Comparison of ENCODE assay signal across 17 cellular contexts in genomic region chr12:95304673-95305198, GRCh38.
A peak's percentile ranks its signal among the peaks of the same experiment; 100 is the strongest.
DNase-seq lines count a peak whose midpoint lies in the region; ATAC-seq and TF ChIP-seq lines count a peak whose summit lies in the region.
"Had no signal": no experiment of that assay in that cellular context is flagged by ENCODE, and none has a peak within 500 bp of the region (broad histone marks: within the 10 kb centered on the region; RNA-seq: fewer than 3 reads in every experiment).

No MANE protein-coding gene starts in this region.

- no peaks in the 10 kb centered on the region for H3K9me3 Mint-ChIP-seq in mesothelial cell of epicardium
- no peaks in the 10 kb centered on the region for H3K9me3 Mint-ChIP-seq in activated T-helper 2 cell treated with anti-CD3 and anti-CD28 coated beads, Interferon-gamma antibody, Interleukin-2, Interleukin-4, amounts not matched to agents 10 μg/mL and 5 μg/mL and 100 μg/mL, durations not matched to agents 14 hours and 24 hours and 36 hours

- peaks cover 8% of the 10 kb centered on the region for H3K4me1 Mint-ChIP-seq in mesothelial cell of epicardium
- H3K4me1 Mint-ChIP-seq in activated T-helper 2 cell treated with anti-CD3 and anti-CD28 coated beads, Interferon-gamma antibody, Interleukin-2, Interleukin-4, amounts not matched to agents 10 μg/mL and 5 μg/mL and 100 μg/mL, durations not matched to agents 14 hours and 24 hours and 36 hours (ENCODE audit: low read depth), result no peaks in the 10 kb centered on the region

- H3K36me3 Mint-ChIP-seq in mesothelial cell of epicardium, result peaks cover 26% of the 10 kb centered on the region
- H3K36me3 Mint-ChIP-seq in activated T-helper 2 cell treated with anti-CD3 and anti-CD28 coated beads, Interferon-gamma antibody, Interleukin-2, Interleukin-4, amounts not matched to agents 10 μg/mL and 5 μg/mL and 100 μg/mL, durations not matched to agents 14 hours and 24 hours and 36 hours (ENCODE audit: low read depth), result peaks cover 19% of the 10 kb centered on the region

- peak; percentile 39 for DNase-seq in AG10803 (ENCODE audit: low read depth)
- peak; percentile 56 for DNase-seq in LHCN-M2 (ENCODE audit: low read depth)
- DNase-seq in cardiac fibroblast (ENCODE audit: low read depth in 2 of 2), result peak; percentile 53 to 54
- DNase-seq in mesothelial cell of epicardium (ENCODE audit: low spot score in 2 of 2, unreplicated experiment in 2 of 2), result no peak
- DNase-seq in GM19240 (ENCODE audit: insufficient read length, low spot score), result no peak
- no peak for DNase-seq in dermis blood vessel endothelial cell
- DNase-seq in activated T-helper 2 cell treated with anti-CD3 and anti-CD28 coated beads, Interferon-gamma antibody, Interleukin-2, Interleukin-4, amounts not matched to agents 10 μg/mL and 5 μg/mL and 100 μg/mL, durations not matched to agents 14 hours and 24 hours and 36 hours (ENCODE audit: low spot score), result no peak
- DNase-seq: activated CD4-positive, CD25-positive, alpha-beta regulatory T cell treated with anti-CD3 and anti-CD28 coated beads, Interleukin-2, amount 50 U/mL, for 72 hours; AML-193; amygdala; COR-L47; gastrocnemius medialis; GF-D8; NCI-H446 treated with DMSO at 0.1 percent for 48 hours; Right ventricle myocardium superior had no signal

- no peak overlapping the region for H3K4me3 ChIP-seq in AG10803 (ENCODE audit: low read length)
- H3K4me3 ChIP-seq in cardiac fibroblast (replicated peaks in 1 of 2; ENCODE audit: low read depth in 2 of 2, low read length in 2 of 2), result no peak overlapping the region
- H3K4me3 ChIP-seq: gastrocnemius medialis had no signal

- TF ChIP-seq CTCF in AG10803 (conservative IDR thresholded peaks at IDR 0.05; ENCODE audit: low read length) (no peak), cardiac fibroblast (IDR thresholded peaks at IDR 0.05; ENCODE audit: low read depth, low read length) (no peak), mesothelial cell of epicardium (IDR thresholded peaks at IDR 0.05; ENCODE audit: unreplicated experiment) (no peak)

- intact Hi-C loops in activated T-helper 2 cell treated with anti-CD3 and anti-CD28 coated beads, Interferon-gamma antibody, Interleukin-2, Interleukin-4, amounts not matched to agents 10 μg/mL and 5 μg/mL and 100 μg/mL, durations not matched to agents 14 hours and 24 hours and 36 hours (cut with micrococcal nuclease), result no loop called here

- H3K27me3 Mint-ChIP-seq in mesothelial cell of epicardium (ENCODE audit: low read depth), result no peaks in the 10 kb centered on the region
- no peaks in the 10 kb centered on the region for H3K27me3 Mint-ChIP-seq in activated T-helper 2 cell treated with anti-CD3 and anti-CD28 coated beads, Interferon-gamma antibody, Interleukin-2, Interleukin-4, amounts not matched to agents 10 μg/mL and 5 μg/mL and 100 μg/mL, durations not matched to agents 14 hours and 24 hours and 36 hours (ENCODE audit: low read depth)

- ATAC-seq in GM18909 (IDR thresholded peaks at IDR 0.05; ENCODE audit: poor library complexity, unreplicated experiment), result no peak
- ATAC-seq: gastrocnemius medialis, left lobe of liver had no signal

- H3K27ac Mint-ChIP-seq in mesothelial cell of epicardium, result peak overlapping the region; percentile 75
- no peak overlapping the region for H3K27ac Mint-ChIP-seq in activated T-helper 2 cell treated with anti-CD3 and anti-CD28 coated beads, Interferon-gamma antibody, Interleukin-2, Interleukin-4, amounts not matched to agents 10 μg/mL and 5 μg/mL and 100 μg/mL, durations not matched to agents 14 hours and 24 hours and 36 hours

- H3K4me3 Mint-ChIP-seq in mesothelial cell of epicardium, result no peak overlapping the region
- no peak overlapping the region for H3K4me3 Mint-ChIP-seq in activated T-helper 2 cell treated with anti-CD3 and anti-CD28 coated beads, Interferon-gamma antibody, Interleukin-2, Interleukin-4, amounts not matched to agents 10 μg/mL and 5 μg/mL and 100 μg/mL, durations not matched to agents 14 hours and 24 hours and 36 hours (ENCODE audit: low read depth)

Comparison
In these comparisons a context has a peak if more than half of its experiments do, and no peak if none do; other contexts are left out.
1. DNase-seq: peak in AG10803 (single experiment), LHCN-M2 (single experiment) and cardiac fibroblast (2 of 2); none in mesothelial cell of epicardium (0 of 2), GM19240 (single experiment), dermis blood vessel endothelial cell (single experiment) and activated T-helper 2 cell treated with anti-CD3 and anti-CD28 coated beads, Interferon-gamma antibody, Interleukin-2, Interleukin-4, amounts not matched to agents 10 μg/mL and 5 μg/mL and 100 μg/mL, durations not matched to agents 14 hours and 24 hours and 36 hours (single experiment).